1 cellular context compared by ENCODE assay signal in the genomic region with DNA sequence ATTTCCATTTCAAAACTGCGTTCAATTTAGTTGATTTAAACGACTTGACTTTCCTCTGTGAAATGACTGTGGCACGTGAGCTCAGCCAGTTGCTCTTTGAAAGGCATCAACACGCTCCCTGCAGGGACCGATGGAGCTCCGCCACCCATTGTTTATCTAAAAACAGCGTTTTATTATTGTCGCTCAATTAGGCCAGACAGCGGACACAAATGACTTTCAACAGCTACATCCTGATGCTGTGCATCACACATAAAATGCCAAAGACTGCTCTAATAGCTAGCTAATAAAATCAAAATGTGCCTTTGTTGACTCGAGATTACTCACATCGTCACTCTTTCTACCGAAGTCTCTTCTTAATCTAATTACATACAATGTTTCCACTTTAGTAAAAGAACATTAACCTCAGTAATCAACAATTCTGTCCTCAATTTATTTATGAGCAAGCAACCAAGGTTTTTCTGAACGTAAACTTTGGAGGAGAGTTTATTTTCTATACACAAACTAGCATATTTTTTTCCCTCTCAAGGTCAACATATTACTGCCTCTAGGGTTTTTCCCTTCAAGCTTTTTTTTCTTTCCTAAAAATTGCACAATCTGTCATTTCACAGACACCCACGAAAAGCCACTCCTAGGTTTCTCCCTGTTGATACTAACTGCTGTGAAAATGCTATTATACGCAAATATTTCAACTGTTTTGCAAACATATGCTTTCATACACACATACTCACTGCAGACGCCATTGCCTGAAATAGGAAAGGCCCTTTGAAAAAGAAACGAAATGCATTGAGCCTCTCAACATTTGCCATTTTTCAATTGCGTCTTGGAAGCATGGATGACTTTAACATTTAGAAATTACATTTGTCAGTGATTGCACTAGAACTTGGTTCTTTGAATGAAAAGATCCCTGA.
TF ChIP-seq lines count a peak whose summit lies in the region.

No MANE protein-coding gene starts in this region.

TF ChIP-seq in HEK293, 187 proteins besides CTCF, POLR2A, EP300 and RAD21 (continued from another document and continues in another):
- TF ChIP-seq, protein P1, sequence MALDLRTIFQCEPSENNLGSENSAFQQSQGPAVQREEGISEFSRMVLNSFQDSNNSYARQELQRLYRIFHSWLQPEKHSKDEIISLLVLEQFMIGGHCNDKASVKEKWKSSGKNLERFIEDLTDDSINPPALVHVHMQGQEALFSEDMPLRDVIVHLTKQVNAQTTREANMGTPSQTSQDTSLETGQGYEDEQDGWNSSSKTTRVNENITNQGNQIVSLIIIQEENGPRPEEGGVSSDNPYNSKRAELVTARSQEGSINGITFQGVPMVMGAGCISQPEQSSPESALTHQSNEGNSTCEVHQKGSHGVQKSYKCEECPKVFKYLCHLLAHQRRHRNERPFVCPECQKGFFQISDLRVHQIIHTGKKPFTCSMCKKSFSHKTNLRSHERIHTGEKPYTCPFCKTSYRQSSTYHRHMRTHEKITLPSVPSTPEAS (tag by site-specific recombination; IDR thresholded peaks at IDR 0.05), result no peak
- TF ChIP-seq, protein P2, sequence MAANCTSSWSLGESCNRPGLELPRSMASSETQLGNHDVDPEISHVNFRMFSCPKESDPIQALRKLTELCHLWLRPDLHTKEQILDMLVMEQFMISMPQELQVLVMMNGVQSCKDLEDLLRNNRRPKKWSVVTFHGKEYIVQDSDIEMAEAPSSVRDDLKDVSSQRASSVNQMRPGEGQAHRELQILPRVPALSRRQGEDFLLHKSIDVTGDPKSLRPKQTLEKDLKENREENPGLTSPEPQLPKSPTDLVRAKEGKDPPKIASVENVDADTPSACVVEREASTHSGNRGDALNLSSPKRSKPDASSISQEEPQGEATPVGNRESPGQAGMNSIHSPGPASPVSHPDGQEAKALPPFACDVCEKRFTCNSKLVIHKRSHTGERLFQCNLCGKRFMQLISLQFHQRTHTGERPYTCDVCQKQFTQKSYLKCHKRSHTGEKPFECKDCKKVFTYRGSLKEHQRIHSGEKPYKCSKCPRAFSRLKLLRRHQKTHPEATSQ (tag by site-specific recombination; IDR thresholded peaks at IDR 0.05), result no peak
- TF ChIP-seq, protein P3, sequence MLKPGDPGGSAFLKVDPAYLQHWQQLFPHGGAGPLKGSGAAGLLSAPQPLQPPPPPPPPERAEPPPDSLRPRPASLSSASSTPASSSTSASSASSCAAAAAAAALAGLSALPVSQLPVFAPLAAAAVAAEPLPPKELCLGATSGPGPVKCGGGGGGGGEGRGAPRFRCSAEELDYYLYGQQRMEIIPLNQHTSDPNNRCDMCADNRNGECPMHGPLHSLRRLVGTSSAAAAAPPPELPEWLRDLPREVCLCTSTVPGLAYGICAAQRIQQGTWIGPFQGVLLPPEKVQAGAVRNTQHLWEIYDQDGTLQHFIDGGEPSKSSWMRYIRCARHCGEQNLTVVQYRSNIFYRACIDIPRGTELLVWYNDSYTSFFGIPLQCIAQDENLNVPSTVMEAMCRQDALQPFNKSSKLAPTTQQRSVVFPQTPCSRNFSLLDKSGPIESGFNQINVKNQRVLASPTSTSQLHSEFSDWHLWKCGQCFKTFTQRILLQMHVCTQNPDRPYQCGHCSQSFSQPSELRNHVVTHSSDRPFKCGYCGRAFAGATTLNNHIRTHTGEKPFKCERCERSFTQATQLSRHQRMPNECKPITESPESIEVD (tag by site-specific recombination; IDR thresholded peaks at IDR 0.05), result peak; percentile 79
- TF ChIP-seq ZNF302 (tag by site-specific recombination; IDR thresholded peaks at IDR 0.05; ENCODE audit: low read depth) (no peak), ZNF174 (tag by site-specific recombination; IDR thresholded peaks at IDR 0.05) (no peak), ZNF670 (tag by site-specific recombination; IDR thresholded peaks at IDR 0.05; ENCODE audit: low read depth) (no peak), ZNF549 (tag by site-specific recombination; IDR thresholded peaks at IDR 0.05) (no peak), ZEB2 (tag by site-specific recombination; IDR thresholded peaks at IDR 0.05) (peak; percentile 39; the same call in 1 of the 2 replicates), ZSCAN16 (tag by site-specific recombination; IDR thresholded peaks at IDR 0.05) (peak; percentile 6; the same call in 1 of the 2 replicates), MZF1 (tag by site-specific recombination; IDR thresholded peaks at IDR 0.05; ENCODE audit: borderline replicate concordance) (no peak), ZNF423 (tag by site-specific recombination; IDR thresholded peaks at IDR 0.05) (peak; percentile 12; the same call in 1 of the 2 replicates), ZNF843 (tag by site-specific recombination; IDR thresholded peaks at IDR 0.05) (no peak), ZFP41 (tag by site-specific recombination; IDR thresholded peaks at IDR 0.05; ENCODE audit: borderline replicate concordance) (no peak), TCF7L2 (IDR thresholded peaks at IDR 0.05; ENCODE audit: borderline replicate concordance, low read depth, low read length) (0 out of 2 replicates have a peak, but pooled peaks have one; percentile 42), ZNF335 (tag by site-specific recombination; conservative IDR thresholded peaks at IDR 0.05) (no peak), ZBTB17 (tag by site-specific recombination; IDR thresholded peaks at IDR 0.05) (0 out of 2 replicates have a peak, but pooled peaks have one; percentile 33), ZNF514 (tag by site-specific recombination; IDR thresholded peaks at IDR 0.05) (no peak), ZIC2 (tag by site-specific recombination; IDR thresholded peaks at IDR 0.05) (peak; percentile 61; the same call in 1 of the 2 replicates), ZNF76 (tag by site-specific recombination; IDR thresholded peaks at IDR 0.05; ENCODE audit: borderline replicate concordance, low read depth) (no peak), ZNF521 (tag by site-specific recombination; IDR thresholded peaks at IDR 0.05) (no peak), ZNF37A (tag by site-specific recombination; IDR thresholded peaks at IDR 0.05) (no peak), TRIM28 (IDR thresholded peaks at IDR 0.05; ENCODE audit: borderline replicate concordance, low read length) (peak; percentile 60; the same call in 1 of the 2 replicates), ZNF561 (tag by site-specific recombination; IDR thresholded peaks at IDR 0.05; ENCODE audit: borderline replicate concordance) (0 out of 2 replicates have a peak, but pooled peaks have one; percentile 40), ZNF169 (tag by site-specific recombination; IDR thresholded peaks at IDR 0.05) (no peak), PRDM1 (tag by site-specific recombination; IDR thresholded peaks at IDR 0.05) (no peak), GFI1B (tag by site-specific recombination; IDR thresholded peaks at IDR 0.05) (no peak), KLF1 (tag by site-specific recombination; IDR thresholded peaks at IDR 0.05) (no peak), ZNF585B (tag by site-specific recombination; IDR thresholded peaks at IDR 0.05) (no peak), KLF16 (tag by site-specific recombination; IDR thresholded peaks at IDR 0.05) (no peak), ZNF223 (tag by site-specific recombination; IDR thresholded peaks at IDR 0.05) (no peak), ZNF184 (tag by site-specific recombination; IDR thresholded peaks at IDR 0.05) (no peak), ZNF366 (tag by site-specific recombination; conservative IDR thresholded peaks at IDR 0.05) (no peak)
- TF ChIP-seq, protein P4, sequence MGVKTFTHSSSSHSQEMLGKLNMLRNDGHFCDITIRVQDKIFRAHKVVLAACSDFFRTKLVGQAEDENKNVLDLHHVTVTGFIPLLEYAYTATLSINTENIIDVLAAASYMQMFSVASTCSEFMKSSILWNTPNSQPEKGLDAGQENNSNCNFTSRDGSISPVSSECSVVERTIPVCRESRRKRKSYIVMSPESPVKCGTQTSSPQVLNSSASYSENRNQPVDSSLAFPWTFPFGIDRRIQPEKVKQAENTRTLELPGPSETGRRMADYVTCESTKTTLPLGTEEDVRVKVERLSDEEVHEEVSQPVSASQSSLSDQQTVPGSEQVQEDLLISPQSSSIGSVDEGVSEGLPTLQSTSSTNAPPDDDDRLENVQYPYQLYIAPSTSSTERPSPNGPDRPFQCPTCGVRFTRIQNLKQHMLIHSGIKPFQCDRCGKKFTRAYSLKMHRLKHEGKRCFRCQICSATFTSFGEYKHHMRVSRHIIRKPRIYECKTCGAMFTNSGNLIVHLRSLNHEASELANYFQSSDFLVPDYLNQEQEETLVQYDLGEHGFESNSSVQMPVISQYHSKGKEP (tag by site-specific recombination; IDR thresholded peaks at IDR 0.05), result peak; percentile 56
- TF ChIP-seq, protein P5, sequence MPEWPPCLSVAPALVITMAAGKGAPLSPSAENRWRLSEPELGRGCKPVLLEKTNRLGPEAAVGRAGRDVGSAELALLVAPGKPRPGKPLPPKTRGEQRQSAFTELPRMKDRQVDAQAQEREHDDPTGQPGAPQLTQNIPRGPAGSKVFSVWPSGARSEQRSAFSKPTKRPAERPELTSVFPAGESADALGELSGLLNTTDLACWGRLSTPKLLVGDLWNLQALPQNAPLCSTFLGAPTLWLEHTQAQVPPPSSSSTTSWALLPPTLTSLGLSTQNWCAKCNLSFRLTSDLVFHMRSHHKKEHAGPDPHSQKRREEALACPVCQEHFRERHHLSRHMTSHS (tag by site-specific recombination; IDR thresholded peaks at IDR 0.05), result no peak
- TF ChIP-seq, protein P6, sequence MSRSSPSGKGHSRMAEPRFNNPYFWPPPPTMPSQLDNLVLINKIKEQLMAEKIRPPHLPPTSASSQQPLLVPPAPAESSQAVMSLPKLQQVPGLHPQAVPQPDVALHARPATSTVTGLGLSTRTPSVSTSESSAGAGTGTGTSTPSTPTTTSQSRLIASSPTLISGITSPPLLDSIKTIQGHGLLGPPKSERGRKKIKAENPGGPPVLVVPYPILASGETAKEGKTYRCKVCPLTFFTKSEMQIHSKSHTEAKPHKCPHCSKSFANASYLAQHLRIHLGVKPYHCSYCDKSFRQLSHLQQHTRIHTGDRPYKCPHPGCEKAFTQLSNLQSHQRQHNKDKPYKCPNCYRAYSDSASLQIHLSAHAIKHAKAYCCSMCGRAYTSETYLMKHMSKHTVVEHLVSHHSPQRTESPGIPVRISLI (tag by site-specific recombination; IDR thresholded peaks at IDR 0.05), result no peak
- TF ChIP-seq, protein P7, sequence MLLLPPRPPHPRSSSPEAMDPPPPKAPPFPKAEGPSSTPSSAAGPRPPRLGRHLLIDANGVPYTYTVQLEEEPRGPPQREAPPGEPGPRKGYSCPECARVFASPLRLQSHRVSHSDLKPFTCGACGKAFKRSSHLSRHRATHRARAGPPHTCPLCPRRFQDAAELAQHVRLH (tag by site-specific recombination; IDR thresholded peaks at IDR 0.05), result no peak
- TF ChIP-seq, protein P8, sequence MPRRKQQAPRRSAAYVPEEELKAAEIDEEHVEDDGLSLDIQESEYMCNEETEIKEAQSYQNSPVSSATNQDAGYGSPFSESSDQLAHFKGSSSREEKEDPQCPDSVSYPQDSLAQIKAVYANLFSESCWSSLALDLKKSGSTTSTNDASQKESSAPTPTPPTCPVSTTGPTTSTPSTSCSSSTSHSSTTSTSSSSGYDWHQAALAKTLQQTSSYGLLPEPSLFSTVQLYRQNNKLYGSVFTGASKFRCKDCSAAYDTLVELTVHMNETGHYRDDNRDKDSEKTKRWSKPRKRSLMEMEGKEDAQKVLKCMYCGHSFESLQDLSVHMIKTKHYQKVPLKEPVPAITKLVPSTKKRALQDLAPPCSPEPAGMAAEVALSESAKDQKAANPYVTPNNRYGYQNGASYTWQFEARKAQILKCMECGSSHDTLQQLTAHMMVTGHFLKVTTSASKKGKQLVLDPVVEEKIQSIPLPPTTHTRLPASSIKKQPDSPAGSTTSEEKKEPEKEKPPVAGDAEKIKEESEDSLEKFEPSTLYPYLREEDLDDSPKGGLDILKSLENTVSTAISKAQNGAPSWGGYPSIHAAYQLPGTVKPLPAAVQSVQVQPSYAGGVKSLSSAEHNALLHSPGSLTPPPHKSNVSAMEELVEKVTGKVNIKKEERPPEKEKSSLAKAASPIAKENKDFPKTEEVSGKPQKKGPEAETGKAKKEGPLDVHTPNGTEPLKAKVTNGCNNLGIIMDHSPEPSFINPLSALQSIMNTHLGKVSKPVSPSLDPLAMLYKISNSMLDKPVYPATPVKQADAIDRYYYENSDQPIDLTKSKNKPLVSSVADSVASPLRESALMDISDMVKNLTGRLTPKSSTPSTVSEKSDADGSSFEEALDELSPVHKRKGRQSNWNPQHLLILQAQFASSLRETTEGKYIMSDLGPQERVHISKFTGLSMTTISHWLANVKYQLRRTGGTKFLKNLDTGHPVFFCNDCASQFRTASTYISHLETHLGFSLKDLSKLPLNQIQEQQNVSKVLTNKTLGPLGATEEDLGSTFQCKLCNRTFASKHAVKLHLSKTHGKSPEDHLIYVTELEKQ (tag by site-specific recombination; IDR thresholded peaks at IDR 0.05; ENCODE audit: borderline replicate concordance), result 0 out of 2 replicates have a peak, but pooled peaks have one; percentile 21
- TF ChIP-seq, protein P9, sequence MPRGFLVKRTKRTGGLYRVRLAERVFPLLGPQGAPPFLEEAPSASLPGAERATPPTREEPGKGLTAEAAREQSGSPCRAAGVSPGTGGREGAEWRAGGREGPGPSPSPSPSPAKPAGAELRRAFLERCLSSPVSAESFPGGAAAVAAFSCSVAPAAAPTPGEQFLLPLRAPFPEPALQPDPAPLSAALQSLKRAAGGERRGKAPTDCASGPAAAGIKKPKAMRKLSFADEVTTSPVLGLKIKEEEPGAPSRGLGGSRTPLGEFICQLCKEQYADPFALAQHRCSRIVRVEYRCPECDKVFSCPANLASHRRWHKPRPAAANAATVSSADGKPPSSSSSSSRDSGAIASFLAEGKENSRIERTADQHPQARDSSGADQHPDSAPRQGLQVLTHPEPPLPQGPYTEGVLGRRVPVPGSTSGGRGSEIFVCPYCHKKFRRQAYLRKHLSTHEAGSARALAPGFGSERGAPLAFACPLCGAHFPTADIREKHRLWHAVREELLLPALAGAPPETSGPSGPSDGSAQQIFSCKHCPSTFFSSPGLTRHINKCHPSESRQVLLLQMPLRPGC (tag by site-specific recombination; IDR thresholded peaks at IDR 0.05), result 0 out of 2 replicates have a peak, but pooled peaks have one; percentile 32
- TF ChIP-seq, protein P10, sequence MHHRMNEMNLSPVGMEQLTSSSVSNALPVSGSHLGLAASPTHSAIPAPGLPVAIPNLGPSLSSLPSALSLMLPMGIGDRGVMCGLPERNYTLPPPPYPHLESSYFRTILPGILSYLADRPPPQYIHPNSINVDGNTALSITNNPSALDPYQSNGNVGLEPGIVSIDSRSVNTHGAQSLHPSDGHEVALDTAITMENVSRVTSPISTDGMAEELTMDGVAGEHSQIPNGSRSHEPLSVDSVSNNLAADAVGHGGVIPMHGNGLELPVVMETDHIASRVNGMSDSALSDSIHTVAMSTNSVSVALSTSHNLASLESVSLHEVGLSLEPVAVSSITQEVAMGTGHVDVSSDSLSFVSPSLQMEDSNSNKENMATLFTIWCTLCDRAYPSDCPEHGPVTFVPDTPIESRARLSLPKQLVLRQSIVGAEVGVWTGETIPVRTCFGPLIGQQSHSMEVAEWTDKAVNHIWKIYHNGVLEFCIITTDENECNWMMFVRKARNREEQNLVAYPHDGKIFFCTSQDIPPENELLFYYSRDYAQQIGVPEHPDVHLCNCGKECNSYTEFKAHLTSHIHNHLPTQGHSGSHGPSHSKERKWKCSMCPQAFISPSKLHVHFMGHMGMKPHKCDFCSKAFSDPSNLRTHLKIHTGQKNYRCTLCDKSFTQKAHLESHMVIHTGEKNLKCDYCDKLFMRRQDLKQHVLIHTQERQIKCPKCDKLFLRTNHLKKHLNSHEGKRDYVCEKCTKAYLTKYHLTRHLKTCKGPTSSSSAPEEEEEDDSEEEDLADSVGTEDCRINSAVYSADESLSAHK (tag by site-specific recombination; IDR thresholded peaks at IDR 0.05), result peak; percentile 20; the same call in 1 of the 2 replicates
